ENCODE assay signal across 24 cellular contexts in the genomic region with DNA sequence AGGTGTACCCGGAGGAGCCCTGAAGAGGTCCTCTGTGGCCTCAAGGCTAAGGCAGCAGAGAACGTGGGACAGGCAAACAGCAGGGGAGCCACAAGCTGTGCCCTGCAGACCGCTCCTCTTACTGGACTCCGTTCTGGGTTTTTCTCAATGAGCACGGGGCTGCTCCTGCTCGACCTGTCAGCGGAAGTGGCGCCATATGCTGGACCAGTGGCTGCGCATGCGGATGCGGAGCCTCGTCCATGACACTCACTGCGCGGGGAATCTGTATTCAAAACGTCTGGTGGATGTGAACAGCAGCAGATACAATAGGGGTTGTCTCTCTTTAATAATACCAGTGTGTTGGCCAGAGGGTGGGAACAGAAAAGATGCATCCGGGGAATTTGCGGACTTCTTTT. TPM values are rescaled to one million over a fixed set of nuclear protein-coding genes. Genes with fewer than 3 reads are reported as not detected.
DNase-seq lines count a peak whose midpoint lies in the region; ATAC-seq and TF ChIP-seq lines count a peak whose summit lies in the region.
"Had no signal": no experiment of that assay in that cellular context is flagged by ENCODE, and none has a peak within 500 bp of the region (broad histone marks: within the 10 kb centered on the region; RNA-seq: fewer than 3 reads in every experiment).

No MANE protein-coding gene starts in this region.

- CTCF ChIA-PET in activated CD4-positive, alpha-beta T cell treated with anti-CD3 and anti-CD28 coated beads for 36 hours (lab: Charles Lee) = interaction anchor here (1.0 to 1.3 kb wide), 3 partner anchors 9 to 550 kb away, joined by 3 to 4 read pairs (median 3); no protein-coding TSS in a partner anchor
- CTCF ChIA-PET in activated CD4-positive, alpha-beta T cell treated with anti-CD3 and anti-CD28 coated beads, Interleukin-2, amount 10 ng/mL, durations not matched to agents 7 days and 5 days (lab: Charles Lee) = interaction anchor here (1.1 to 1.9 kb wide), 3 partner anchors 9 to 853 kb away, joined by 3 to 6 read pairs (median 5); no protein-coding TSS in a partner anchor
- CTCF ChIA-PET in AG04450 (lab: Charles Lee) = no interaction called here
- CTCF ChIA-PET in naive thymus-derived CD4-positive, alpha-beta T cell (lab: Charles Lee) = no interaction called here

- intact Hi-C loops in activated CD4-positive, alpha-beta T cell treated with anti-CD3 and anti-CD28 coated beads for 36 hours (cut with DNase I, micrococcal nuclease) = loop anchor here (1.0 to 2.0 kb wide), 9 partner anchors 67 to 701 kb away; a partner anchor contains a TSS
- intact Hi-C loops in naive thymus-derived CD4-positive, alpha-beta T cell (cut with micrococcal nuclease) = loop anchor here in 1 of 2 donors (1.0 kb wide), 1 partner anchor 69 kb away; a partner anchor contains a TSS
- intact Hi-C loops in tibial artery (cut with DNase I; ENCODE audit: low total_unique reads) = no loop called here

- no peaks in the 10 kb centered on the region for H3K9me3 Mint-ChIP-seq in activated CD4-positive, alpha-beta T cell treated with anti-CD3 and anti-CD28 coated beads for 36 hours (ENCODE audit: low read depth)
- no peaks in the 10 kb centered on the region for H3K9me3 Mint-ChIP-seq in activated CD4-positive, alpha-beta T cell treated with anti-CD3 and anti-CD28 coated beads, Interleukin-2, amount 10 ng/mL, durations not matched to agents 7 days and 5 days
- no peaks in the 10 kb centered on the region for H3K9me3 Mint-ChIP-seq in activated T-helper 17 cell treated with anti-CD3 and anti-CD28 coated beads, Interleukin-2, amount 50 U/mL, for 72 hours
- H3K9me3 Mint-ChIP-seq in naive thymus-derived CD4-positive, alpha-beta T cell = no peaks in the 10 kb centered on the region
- H3K9me3 Mint-ChIP-seq: endodermal cell had no signal

- H3K4me1 ChIP-seq in naive thymus-derived CD4-positive, alpha-beta T cell (ENCODE audit: control insufficient read depth in 2 of 2, insufficient read depth in 2 of 2, low read length in 2 of 2) = peaks cover 0 to 10% of the 10 kb centered on the region in 2 donors
- H3K4me1 ChIP-seq in tibial artery = peaks cover 0 to 50% (median 25%) of the 10 kb centered on the region in 4 donors

- H3K27me3 Mint-ChIP-seq in activated CD4-positive, alpha-beta T cell treated with anti-CD3 and anti-CD28 coated beads for 36 hours = no peaks in the 10 kb centered on the region
- H3K27me3 Mint-ChIP-seq in activated CD4-positive, alpha-beta T cell treated with anti-CD3 and anti-CD28 coated beads, Interleukin-2, amount 10 ng/mL, durations not matched to agents 7 days and 5 days = no peaks in the 10 kb centered on the region
- no peaks in the 10 kb centered on the region for H3K27me3 Mint-ChIP-seq in activated T-helper 17 cell treated with anti-CD3 and anti-CD28 coated beads, Interleukin-2, amount 50 U/mL, for 72 hours
- H3K27me3 Mint-ChIP-seq in naive thymus-derived CD4-positive, alpha-beta T cell = peaks cover 0 to 9% (median 0%) of the 10 kb centered on the region in 5 donors

- H3K4me3 ChIP-seq in AG04450 (ENCODE audit: low read depth, low read length) = no peak overlapping the region
- no peak overlapping the region for H3K4me3 ChIP-seq in naive thymus-derived CD4-positive, alpha-beta T cell (ENCODE audit: low read length)
- no peak overlapping the region for H3K4me3 ChIP-seq in tibial artery
- H3K4me3 ChIP-seq: HAP-1, PC-9, psoas muscle, uterus had no signal

- H3K27me3 ChIP-seq in AG04450 (ENCODE audit: control insufficient read depth, insufficient read depth, low read length) = no peaks in the 10 kb centered on the region
- H3K27me3 ChIP-seq in naive thymus-derived CD4-positive, alpha-beta T cell (ENCODE audit: control insufficient read depth in 2 of 2, insufficient read depth in 2 of 2, low read length in 2 of 2) = no peaks in the 10 kb centered on the region
- H3K27me3 ChIP-seq in tibial artery = no peaks in the 10 kb centered on the region
- H3K27me3 ChIP-seq: BE2C, uterus had no signal

- no peak for TF ChIP-seq CTCF in AG04450 (IDR thresholded peaks at IDR 0.05; ENCODE audit: low read depth, low read length)
- no peak for TF ChIP-seq CTCF in tibial artery (IDR thresholded peaks at IDR 0.05)

- POLR2A ChIA-PET in activated CD4-positive, alpha-beta T cell treated with anti-CD3 and anti-CD28 coated beads for 36 hours (lab: Charles Lee) = no interaction called here
- POLR2A ChIA-PET in activated CD4-positive, alpha-beta T cell treated with anti-CD3 and anti-CD28 coated beads, Interleukin-2, amount 10 ng/mL, durations not matched to agents 7 days and 5 days (lab: Charles Lee) = no interaction called here
- POLR2A ChIA-PET in AG04450 (lab: Yijun Ruan, JAX) = no interaction called here
- POLR2A ChIA-PET in naive thymus-derived CD4-positive, alpha-beta T cell (lab: Charles Lee) = no interaction called here

- no peaks in the 10 kb centered on the region for H3K36me3 Mint-ChIP-seq in activated CD4-positive, alpha-beta T cell treated with anti-CD3 and anti-CD28 coated beads for 36 hours (ENCODE audit: low read depth)
- H3K36me3 Mint-ChIP-seq in activated CD4-positive, alpha-beta T cell treated with anti-CD3 and anti-CD28 coated beads, Interleukin-2, amount 10 ng/mL, durations not matched to agents 7 days and 5 days (ENCODE audit: low read depth) = no peaks in the 10 kb centered on the region
- H3K36me3 Mint-ChIP-seq in activated T-helper 17 cell treated with anti-CD3 and anti-CD28 coated beads, Interleukin-2, amount 50 U/mL, for 72 hours (ENCODE audit: low read depth) = no peaks in the 10 kb centered on the region
- H3K36me3 Mint-ChIP-seq in naive thymus-derived CD4-positive, alpha-beta T cell = no peaks in the 10 kb centered on the region

- no peak for DNase-seq in activated CD4-positive, alpha-beta T cell treated with anti-CD3 and anti-CD28 coated beads for 36 hours
- DNase-seq in activated CD4-positive, alpha-beta T cell treated with anti-CD3 and anti-CD28 coated beads, Interleukin-2, amount 10 ng/mL, durations not matched to agents 7 days and 5 days = no peak
- DNase-seq in AG04450 (ENCODE audit: low read depth, low spot score) = no peak
- no peak for DNase-seq in naive thymus-derived CD4-positive, alpha-beta T cell
- DNase-seq in tibial artery = no peak
- DNase-seq: BE2C, Calu3, midbrain, NCI-H2029, NCI-H345, PC-9, SHP77 treated with DMSO at 0.1 percent for 48 hours, uterus had no signal

- peaks cover 41% of the 10 kb centered on the region for H3K4me1 Mint-ChIP-seq in activated CD4-positive, alpha-beta T cell treated with anti-CD3 and anti-CD28 coated beads for 36 hours
- H3K4me1 Mint-ChIP-seq in activated CD4-positive, alpha-beta T cell treated with anti-CD3 and anti-CD28 coated beads, Interleukin-2, amount 10 ng/mL, durations not matched to agents 7 days and 5 days = peaks cover 13% of the 10 kb centered on the region
- H3K4me1 Mint-ChIP-seq in activated T-helper 17 cell treated with anti-CD3 and anti-CD28 coated beads, Interleukin-2, amount 50 U/mL, for 72 hours = peaks cover 13% of the 10 kb centered on the region
- peaks cover 4 to 15% (median 13%) of the 10 kb centered on the region in 7 donors for H3K4me1 Mint-ChIP-seq in naive thymus-derived CD4-positive, alpha-beta T cell

- no peaks in the 10 kb centered on the region for H3K36me3 ChIP-seq in naive thymus-derived CD4-positive, alpha-beta T cell (ENCODE audit: control insufficient read depth in 2 of 3, insufficient read depth in 3 of 3, low read length in 3 of 3)
- H3K36me3 ChIP-seq in tibial artery = no peaks in the 10 kb centered on the region
- H3K36me3 ChIP-seq: BE2C, HAP-1, uterus, WERI-Rb-1 had no signal

- H3K4me3 Mint-ChIP-seq in activated CD4-positive, alpha-beta T cell treated with anti-CD3 and anti-CD28 coated beads for 36 hours = peak overlapping the region; percentile 32
- H3K4me3 Mint-ChIP-seq in activated CD4-positive, alpha-beta T cell treated with anti-CD3 and anti-CD28 coated beads, Interleukin-2, amount 10 ng/mL, durations not matched to agents 7 days and 5 days = no peak overlapping the region
- H3K4me3 Mint-ChIP-seq in activated T-helper 17 cell treated with anti-CD3 and anti-CD28 coated beads, Interleukin-2, amount 50 U/mL, for 72 hours = peak overlapping the region; percentile 74
- H3K4me3 Mint-ChIP-seq in naive thymus-derived CD4-positive, alpha-beta T cell = peak overlapping the region in 8 of 10 donors; percentile 15 to 72 (median 60)
- H3K4me3 Mint-ChIP-seq: endodermal cell had no signal

- no peak for ATAC-seq in activated CD4-positive, alpha-beta T cell treated with anti-CD3 and anti-CD28 coated beads for 36 hours
- no peak for ATAC-seq in activated T-helper 17 cell treated with anti-CD3 and anti-CD28 coated beads, Interleukin-2, amount 50 U/mL, for 72 hours (replicated peaks)
- ATAC-seq in naive thymus-derived CD4-positive, alpha-beta T cell = no peak
- ATAC-seq in HG02973 (IDR thresholded peaks at IDR 0.05; ENCODE audit: unreplicated experiment) (no peak), GM21367 (IDR thresholded peaks at IDR 0.05; ENCODE audit: unreplicated experiment) (no peak)
- ATAC-seq: left colon, psoas muscle had no signal

- H3K9me3 ChIP-seq in AG04450 (ENCODE audit: control insufficient read depth, insufficient read depth, low read length) (peaks cover 5% of the 10 kb centered on the region; the same call in 1 of the 2 replicates), tibial artery (no peaks in the 10 kb centered on the region)
- no peaks in the 10 kb centered on the region for H3K9me3 ChIP-seq in naive thymus-derived CD4-positive, alpha-beta T cell (ENCODE audit: control insufficient read depth in 2 of 3, low read length in 3 of 3)
- H3K9me3 ChIP-seq: BE2C, HAP-1, psoas muscle, uterus had no signal

- peak overlapping the region; percentile 85 for H3K27ac Mint-ChIP-seq in activated CD4-positive, alpha-beta T cell treated with anti-CD3 and anti-CD28 coated beads for 36 hours
- H3K27ac Mint-ChIP-seq in activated CD4-positive, alpha-beta T cell treated with anti-CD3 and anti-CD28 coated beads, Interleukin-2, amount 10 ng/mL, durations not matched to agents 7 days and 5 days = no peak overlapping the region
- peak overlapping the region; percentile 48 for H3K27ac Mint-ChIP-seq in activated T-helper 17 cell treated with anti-CD3 and anti-CD28 coated beads, Interleukin-2, amount 50 U/mL, for 72 hours
- H3K27ac Mint-ChIP-seq in naive thymus-derived CD4-positive, alpha-beta T cell = peak overlapping the region in 1 of 9 donors; percentile 58
- H3K27ac Mint-ChIP-seq: endodermal cell had no signal

- peak overlapping the region; percentile 21 for H3K27ac ChIP-seq in AG04450 (ENCODE audit: low read depth, low read length)
- H3K27ac ChIP-seq in naive thymus-derived CD4-positive, alpha-beta T cell (ENCODE audit: low read depth, low read length) = no peak overlapping the region
- no peak overlapping the region for H3K27ac ChIP-seq in tibial artery
- H3K27ac ChIP-seq: PC-9, WERI-Rb-1 had no signal

RNA-seq across cellular contexts. Expression of a gene that starts 29.5 kb away (rescaled TPM):
- total RNA-seq in activated CD4-positive, alpha-beta T cell treated with anti-CD3 and anti-CD28 coated beads for 36 hours = under 1 TPM; 0.09 to 0.16 TPM
- total RNA-seq in activated CD4-positive, alpha-beta T cell treated with anti-CD3 and anti-CD28 coated beads, Interleukin-2, amount 10 ng/mL, durations not matched to agents 7 days and 5 days = under 1 TPM; 0.08 to 0.20 TPM
- not detected in 2 replicates for polyA plus RNA-seq in AG04450 (2011; rRNA removed)
- not detected in 2 replicates for polyA minus RNA-seq in AG04450 (2011; rRNA and poly(A)+ RNA removed)
- total RNA-seq in activated T-helper 17 cell treated with anti-CD3 and anti-CD28 coated beads, Interleukin-2, amount 50 U/mL, for 72 hours = under 1 TPM in 1 of 2 donors, not detected in 1; 0.15 TPM
- 1 to 10 TPM in 3 of 5 experiments, under 1 TPM in 1, not detected in 1; 0.89 to 1.7 (median 1.4) TPM for total RNA-seq in naive thymus-derived CD4-positive, alpha-beta T cell
- polyA plus RNA-seq in naive thymus-derived CD4-positive, alpha-beta T cell = under 1 TPM in 1 of 2 donors, not detected in 1; 0.23 TPM
- total RNA-seq: A172, Calu3, Daoy, left colon, PC-9 had no signal
- polyA plus RNA-seq: neural cell had no signal

Comparison
In these comparisons a context has a peak if more than half of its experiments do, and no peak if none do; other contexts are left out.
1. CTCF ChIA-PET loops: an anchor here in activated CD4-positive, alpha-beta T cell treated with anti-CD3 and anti-CD28 coated beads for 36 hours (1.0 to 1.3 kb wide) and activated CD4-positive, alpha-beta T cell treated with anti-CD3 and anti-CD28 coated beads, Interleukin-2, amount 10 ng/mL, durations not matched to agents 7 days and 5 days (1.1 to 1.9 kb wide); none called in AG04450 and naive thymus-derived CD4-positive, alpha-beta T cell.